25 cellular contexts compared by ENCODE assay signal in the genomic region with DNA sequence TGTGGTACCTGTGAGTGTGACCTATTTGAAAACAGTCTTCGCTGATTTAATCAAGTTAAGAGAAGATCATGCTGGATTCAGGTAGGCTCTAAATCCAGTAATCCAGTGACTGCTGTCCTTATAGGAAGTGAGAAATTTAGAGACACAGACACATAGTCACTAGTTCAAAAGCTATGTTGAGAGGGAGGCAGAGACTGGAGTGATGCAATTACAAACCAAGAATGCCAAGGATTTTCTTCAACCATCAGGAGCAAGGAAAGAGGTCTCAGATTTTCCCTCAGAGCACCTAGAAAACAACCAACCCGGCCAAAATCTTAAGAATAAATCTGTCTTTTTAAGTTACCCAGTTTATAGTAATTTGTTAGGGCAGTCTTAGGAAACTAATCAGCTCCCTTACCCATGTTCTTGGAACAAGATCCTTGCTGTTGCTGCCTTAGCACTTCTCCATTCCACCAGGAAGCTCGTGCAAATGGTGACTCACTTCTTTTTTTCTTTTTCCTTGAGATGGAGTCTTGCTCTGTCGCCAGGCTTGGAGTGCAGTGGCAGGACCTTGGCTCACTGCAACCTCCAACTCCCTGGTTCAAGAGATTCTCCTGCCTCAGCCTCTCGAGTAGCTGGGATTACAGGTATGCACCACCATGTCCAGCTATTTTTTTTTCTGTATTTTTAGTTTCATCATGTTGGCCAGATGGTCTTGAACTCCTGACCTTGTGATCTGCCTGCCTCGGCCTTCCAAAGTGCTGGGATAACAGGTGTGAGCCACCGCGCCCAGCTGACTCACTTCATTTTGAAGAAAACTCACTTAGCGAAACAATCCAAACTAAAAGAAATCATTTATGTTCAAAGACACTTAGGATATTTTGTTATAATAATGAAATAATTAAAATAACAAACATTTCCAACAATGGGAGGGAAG.
"Had no signal": no experiment of that assay in that cellular context is flagged by ENCODE, and none has a peak within 500 bp of the region (broad histone marks: within the 10 kb centered on the region; RNA-seq: fewer than 3 reads in every experiment).

No MANE protein-coding gene starts in this region.

- H3K27ac Mint-ChIP-seq: activated naive CD8-positive, alpha-beta T cell treated with anti-CD3 and anti-CD28 coated beads for 36 hours; activated T-helper 2 cell treated with anti-CD3 and anti-CD28 coated beads, Interferon-gamma antibody, Interleukin-2, Interleukin-4, amounts not matched to agents 10 μg/mL and 5 μg/mL and 100 μg/mL, durations not matched to agents 14 hours and 24 hours and 36 hours; natural killer cell; progenitor cell of endocrine pancreas had no signal

- H3K4me3 Mint-ChIP-seq: activated naive CD8-positive, alpha-beta T cell treated with anti-CD3 and anti-CD28 coated beads for 36 hours; activated T-cell treated with anti-CD3 and anti-CD28 coated beads, Interleukin-2, amount 50 U/mL, for 4 hours; natural killer cell had no signal

- DNase-seq: activated CD4-positive, alpha-beta T cell treated with anti-CD3 and anti-CD28 coated beads for 4 hours; activated CD4-positive, alpha-beta T cell treated with anti-CD3 and anti-CD28 coated beads, Interleukin-2, amount 50 U/mL, for 48 hours; activated CD4-positive, CD25-positive, alpha-beta regulatory T cell; activated CD8-positive, alpha-beta memory T cell treated with anti-CD3 and anti-CD28 coated beads, Interleukin-2, amount 50 U/mL, for 48 hours; activated naive CD4-positive, alpha-beta T cell treated with Interleukin-2 at 50 U/mL for 16 hours; activated naive CD8-positive, alpha-beta T cell treated with anti-CD3 and anti-CD28 coated beads for 36 hours; activated T-cell treated with anti-CD3 and anti-CD28 coated beads, Interleukin-2, amount 50 U/mL, for 4 hours; esophagus squamous epithelium; gastrocnemius medialis; hypothalamus; left ventricle myocardium superior; mammary epithelial cell; midbrain; natural killer cell; retina; spleen; stimulated activated CD4-positive, alpha-beta T cell treated with anti-CD3 and anti-CD28 coated beads, Interleukin-4, amount 100 ng/mL, for 24 hours; stimulated activated naive CD8-positive, alpha-beta T cell treated with anti-CD3 and anti-CD28 coated beads, Interleukin-15, Interleukin-2, amounts not matched to agents 100 U/mL and 50 U/mL, for 24 hours; substantia nigra; T-helper 9 cell; thyroid gland; upper lobe of right lung had no signal

- H3K36me3 Mint-ChIP-seq: natural killer cell had no signal

- H3K4me1 ChIP-seq: upper lobe of right lung had no signal

- H3K4me3 ChIP-seq: coronary artery, esophagus squamous epithelium, gastrocnemius medialis, thyroid gland, upper lobe of right lung had no signal

- H3K9me3 ChIP-seq: esophagus squamous epithelium, gastrocnemius medialis, spleen, thyroid gland, upper lobe of right lung had no signal

- H3K36me3 ChIP-seq: esophagus squamous epithelium, gastrocnemius medialis, spleen, thyroid gland, upper lobe of right lung had no signal

- H3K9me3 Mint-ChIP-seq: activated T-cell treated with anti-CD3 and anti-CD28 coated beads, Interleukin-2, amount 50 U/mL, for 4 hours; activated T-helper 2 cell treated with anti-CD3 and anti-CD28 coated beads, Interferon-gamma antibody, Interleukin-2, Interleukin-4, amounts not matched to agents 10 μg/mL and 5 μg/mL and 100 μg/mL, durations not matched to agents 14 hours and 24 hours and 36 hours had no signal

- H3K27ac ChIP-seq: coronary artery, esophagus squamous epithelium, gastrocnemius medialis, thyroid gland, upper lobe of right lung had no signal

- ATAC-seq: activated T-cell treated with anti-CD3 and anti-CD28 coated beads, Interleukin-2, amount 50 U/mL, for 4 hours; gastrocnemius medialis; left ventricle myocardium superior; natural killer cell; stimulated activated naive CD8-positive, alpha-beta T cell treated with anti-CD3 and anti-CD28 coated beads, Interleukin-15, Interleukin-2, amounts not matched to agents 100 U/mL and 50 U/mL, for 24 hours; upper lobe of right lung had no signal
